ENCODE assay signal across 1 cellular context in genomic region chr1:23958810-23959460, GRCh38.
A peak's percentile ranks its signal among the peaks of the same experiment; 100 is the strongest.
TF ChIP-seq lines count a peak whose summit lies in the region.

No MANE protein-coding gene starts in this region.

TF ChIP-seq in K562, 482 proteins besides CTCF, POLR2A, EP300 and RAD21 (continued from another document and continues in another):
- TF ChIP-seq HOMEZ (CRISPR knock-in tag; IDR thresholded peaks at IDR 0.05): no peak
- no peak for TF ChIP-seq SETDB1 (IDR thresholded peaks at IDR 0.05; ENCODE audit: low read length)
- TF ChIP-seq IFI16 (CRISPR knock-in tag; IDR thresholded peaks at IDR 0.05): no peak
- no peak for TF ChIP-seq KLF1 (tag; IDR thresholded peaks at IDR 0.05)
- no peak for TF ChIP-seq GTF3C2 (IDR thresholded peaks at IDR 0.05; ENCODE audit: borderline replicate concordance, extremely low read depth, insufficient read length)
- TF ChIP-seq MTA2 (IDR thresholded peaks at IDR 0.05; ENCODE audit: low read depth): no peak; the same call in none of the 2 replicates
- TF ChIP-seq SRSF9 (IDR thresholded peaks at IDR 0.05; ENCODE audit: borderline replicate concordance, low read depth, low read length): no peak
- no peak for TF ChIP-seq TCF3 (CRISPR knock-in tag; IDR thresholded peaks at IDR 0.05)
- peak; percentile 54; the same call in 1 of the 2 replicates for TF ChIP-seq LEF1 (IDR thresholded peaks at IDR 0.05)
- TF ChIP-seq ZBTB17 (CRISPR knock-in tag; IDR thresholded peaks at IDR 0.05): no peak
- no peak for TF ChIP-seq FOSL1 (tag; conservative IDR thresholded peaks at IDR 0.05)
- peak in 1 of 2 experiments; percentile 83; a peak in 3 of 4 replicates for TF ChIP-seq TEAD1 (CRISPR knock-in tag; IDR thresholded peaks at IDR 0.05)
- peak; percentile 25; the same call in 1 of the 2 replicates for TF ChIP-seq ZNF197 (CRISPR knock-in tag; IDR thresholded peaks at IDR 0.05; ENCODE audit: low read depth)
- peak; percentile 55; the same call in 1 of the 2 replicates for TF ChIP-seq ZNF384 (IDR thresholded peaks at IDR 0.05; ENCODE audit: low read depth, low read length)
- TF ChIP-seq MLLT1 (IDR thresholded peaks at IDR 0.05): peak; percentile 11 to 44; a peak in 1 of 4 replicates
- 0 out of 2 replicates have a peak, but pooled peaks have one; percentile 4 for TF ChIP-seq MBD2 (IDR thresholded peaks at IDR 0.05; ENCODE audit: borderline replicate concordance, low read depth)
- peak; percentile 37; the same call in 1 of the 2 replicates for TF ChIP-seq ZBTB7A (IDR thresholded peaks at IDR 0.05; ENCODE audit: borderline replicate concordance, control insufficient read depth, low read depth, low read length)
- no peak for TF ChIP-seq ZNF318 (IDR thresholded peaks at IDR 0.05; ENCODE audit: borderline replicate concordance in 1 of 2, low read depth in 1 of 2)
- TF ChIP-seq NRF1 (conservative IDR thresholded peaks at IDR 0.05 in 1 of 2, IDR thresholded peaks at IDR 0.05 in 1 of 2): no peak; a peak in 1 of 4 replicates
- TF ChIP-seq HMG20A (CRISPR knock-in tag; conservative IDR thresholded peaks at IDR 0.05): no peak
- TF ChIP-seq PHB (CRISPR knock-in tag; IDR thresholded peaks at IDR 0.05): no peak
- TF ChIP-seq CBX1 (IDR thresholded peaks at IDR 0.05; ENCODE audit: low read depth): peak; percentile 61; the same call in 1 of the 2 replicates
- peak; percentile 72 for TF ChIP-seq HDAC2 (IDR thresholded peaks at IDR 0.05)
- no peak for TF ChIP-seq TCFL5 (CRISPR knock-in tag; conservative IDR thresholded peaks at IDR 0.05)
- TF ChIP-seq ZNF134 (CRISPR knock-in tag; conservative IDR thresholded peaks at IDR 0.05): no peak
- TF ChIP-seq BCL6 (CRISPR knock-in tag; IDR thresholded peaks at IDR 0.05): no peak
- TF ChIP-seq BACH1 (tag; IDR thresholded peaks at IDR 0.05): no peak
- peak; percentile 83 for TF ChIP-seq MYC (IDR thresholded peaks at IDR 0.05; ENCODE audit: low read depth, low read length)
- TF ChIP-seq MYC (CRISPR knock-in tag; IDR thresholded peaks at IDR 0.05; ENCODE audit: borderline replicate concordance, low read depth): peak; percentile 17; the same call in 1 of the 2 replicates
- TF ChIP-seq PHF20 (IDR thresholded peaks at IDR 0.05; ENCODE audit: partially characterized antibody): no peak
- TF ChIP-seq SAFB (IDR thresholded peaks at IDR 0.05; ENCODE audit: borderline replicate concordance, low read depth, low read length): no peak
- TF ChIP-seq ZNF75A (CRISPR knock-in tag; IDR thresholded peaks at IDR 0.05): no peak
- peak; percentile 39; the same call in 1 of the 2 replicates for TF ChIP-seq ZNF740 (CRISPR knock-in tag; IDR thresholded peaks at IDR 0.05)
- no peak for TF ChIP-seq ZNF740 (tag; IDR thresholded peaks at IDR 0.05)
- TF ChIP-seq ETV6 (IDR thresholded peaks at IDR 0.05; ENCODE audit: borderline replicate concordance in 1 of 2, low read depth in 2 of 2, low read length in 1 of 2): peak in 1 of 2 experiments; percentile 73; a peak in 1 of 4 replicates
- TF ChIP-seq ETV6 (CRISPR knock-in tag; IDR thresholded peaks at IDR 0.05; ENCODE audit: borderline replicate concordance): no peak
- no peak for TF ChIP-seq RFX7 (CRISPR knock-in tag; IDR thresholded peaks at IDR 0.05)
- TF ChIP-seq THAP12 (CRISPR knock-in tag; IDR thresholded peaks at IDR 0.05): no peak
- TF ChIP-seq TAF9B (IDR thresholded peaks at IDR 0.05; ENCODE audit: partially characterized antibody): peak; percentile 9
- TF ChIP-seq MAFK (IDR thresholded peaks at IDR 0.05; ENCODE audit: low read length): 0 out of 2 replicates have a peak, but pooled peaks have one; percentile 6
- no peak for TF ChIP-seq ZNF778 (CRISPR knock-in tag; IDR thresholded peaks at IDR 0.05)
- TF ChIP-seq ETS1 (conservative IDR thresholded peaks at IDR 0.05; ENCODE audit: control insufficient read depth, low read depth, low read length): peak; percentile 50
- no peak for TF ChIP-seq NFE2 (IDR thresholded peaks at IDR 0.05; ENCODE audit: low read depth)
- TF ChIP-seq ATF3 (IDR thresholded peaks at IDR 0.05): no peak
- peak; percentile 68; the same call in 1 of the 2 replicates for TF ChIP-seq ATF3 (CRISPR knock-in tag; conservative IDR thresholded peaks at IDR 0.05)
- TF ChIP-seq ZFP1 (CRISPR knock-in tag; IDR thresholded peaks at IDR 0.05): no peak
